ENCODE assay signal across 24 cellular contexts in the genomic region with DNA sequence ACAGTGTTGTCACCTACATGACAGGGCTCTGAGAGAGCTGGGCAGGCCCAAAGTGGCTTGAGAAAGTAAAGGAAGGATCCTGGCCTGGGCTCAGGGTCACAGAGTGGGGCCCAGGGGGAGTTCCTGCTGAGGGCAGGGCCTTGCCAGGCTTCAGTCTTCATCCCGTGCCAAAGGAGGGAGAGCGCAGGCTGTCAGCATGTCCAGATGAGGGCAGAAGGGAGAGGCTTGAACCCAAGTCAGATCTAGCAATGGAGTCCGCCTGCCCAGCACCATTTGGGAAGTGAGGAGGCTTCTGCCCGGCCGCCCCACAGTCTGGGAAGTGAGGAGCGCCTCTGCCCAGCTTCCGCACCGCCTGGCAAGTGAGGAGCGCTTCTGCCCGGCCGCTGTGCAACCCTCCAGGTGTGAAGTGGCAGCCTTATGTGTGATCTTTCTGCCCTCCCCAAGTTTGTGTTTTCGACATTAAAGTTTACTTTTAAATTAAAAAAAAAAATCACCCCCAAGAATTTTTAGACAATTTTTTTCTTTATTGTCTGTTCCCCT.
DNase-seq lines count a peak whose midpoint lies in the region; ATAC-seq and TF ChIP-seq lines count a peak whose summit lies in the region.
"Had no signal": no experiment of that assay in that cellular context is flagged by ENCODE, and none has a peak within 500 bp of the region (broad histone marks: within the 10 kb centered on the region; RNA-seq: fewer than 3 reads in every experiment).

No MANE protein-coding gene starts in this region.

- peak; percentile 10 for TF ChIP-seq CTCF in GM10266 (IDR thresholded peaks at IDR 0.05; ENCODE audit: control insufficient read depth, insufficient read depth, low read depth, missing control alignments)
- TF ChIP-seq CTCF in H9 (conservative IDR thresholded peaks at IDR 0.05), result peak; percentile 30; the same call in 1 of the 3 replicates

- H3T11ph ChIP-seq in H9 (ENCODE audit: low read length), result no peak overlapping the region

- H2BK15ac ChIP-seq in H9 (ENCODE audit: low read depth, low read length) (no peak overlapping the region), mesendoderm (replicated peaks; ENCODE audit: low read depth) (no peak overlapping the region)

- H4K8ac ChIP-seq in H9 (replicated peaks; ENCODE audit: insufficient read length, low read depth, low read length) (no peak overlapping the region), mesendoderm (ENCODE audit: low read depth, low read length) (no peak overlapping the region)

- no peaks in the 10 kb centered on the region for H3K23me2 ChIP-seq in H9 (ENCODE audit: insufficient read length, low read depth, low read length, poor library complexity, severe bottlenecking)

- no peak overlapping the region for H3K4me3 ChIP-seq in mesendoderm (ENCODE audit: low read length)
- H3K4me3 ChIP-seq: BLaER1, SJCRH30 had no signal

- H3K36me3 ChIP-seq in mesendoderm (ENCODE audit: control insufficient read depth, insufficient read depth, low read length), result no peaks in the 10 kb centered on the region
- H3K36me3 ChIP-seq: BLaER1, SJCRH30 had no signal

- DNase-seq in GM10266 (ENCODE audit: extremely low spot score) (no peak), H9 (peak; percentile 37), SK-MEL-5 (ENCODE audit: low read depth, low spot score) (peak; percentile 17), mesendoderm (peak; percentile 10), dedifferentiated amniotic fluid mesenchymal stem cell (ENCODE audit: extremely low spot score) (no peak)
- no peak for DNase-seq in activated CD4-positive, alpha-beta T cell treated with anti-CD3 and anti-CD28 coated beads, Interleukin-2, amount 50 U/mL, for 4 hours
- DNase-seq in activated T-cell treated with anti-CD3 and anti-CD28 coated beads, Interleukin-2, amount 50 U/mL, for 72 hours, result no peak
- DNase-seq: CD4-positive, alpha-beta T cell; COR-L47; DMS79; HCEC 1CT; KBM-7; MV-4-11; NCI-H1105 treated with DMSO at 0.1 percent for 48 hours; NCI-H2029 treated with DMSO at 0.1 percent for 48 hours; NCI-H2171; NCI-H345; NCI-H524; NCI-H82; OCI-M1; SJCRH30 had no signal

- H3K79me1 ChIP-seq in H9 (ENCODE audit: insufficient read depth, low read depth, low read length, poor library complexity, severe bottlenecking), result no peaks in the 10 kb centered on the region
- H3K79me1 ChIP-seq in mesendoderm (ENCODE audit: low read length), result no peaks in the 10 kb centered on the region

- no peaks in the 10 kb centered on the region for H3K9me3 Mint-ChIP-seq in H9
- H3K9me3 Mint-ChIP-seq in activated T-cell treated with anti-CD3 and anti-CD28 coated beads, Interleukin-2, amount 50 U/mL, for 72 hours, result no peaks in the 10 kb centered on the region
- H3K9me3 Mint-ChIP-seq: CD4-positive, alpha-beta T cell; T-helper 1 cell treated with Interleukin-12 subunit alpha and Interleukin-12 subunit beta and Interleukin-4 antibody, amounts not matched to agents 30 μg/mL and 1 μg/mL, for 36 hours had no signal

- H3K56ac ChIP-seq in H9 (ENCODE audit: insufficient read length, low read depth, low read length) (no peak overlapping the region), mesendoderm (ENCODE audit: low read length) (no peak overlapping the region)

- H3K4me1 Mint-ChIP-seq in H9, result peaks cover 3 to 7% of the 10 kb centered on the region in 2 experiments
- peaks cover 8% of the 10 kb centered on the region for H3K4me1 Mint-ChIP-seq in activated T-cell treated with anti-CD3 and anti-CD28 coated beads, Interleukin-2, amount 50 U/mL, for 72 hours (ENCODE audit: low read depth)

- in situ Hi-C loops in SK-MEL-5 (cut with HindIII; ENCODE audit: low pct_unique_long_range_greater_than_20kb, low sequenced_read_pairs), result no loop called here

- no peaks in the 10 kb centered on the region for H4K20me1 ChIP-seq in H9 (ENCODE audit: control insufficient read depth, insufficient read depth, insufficient read length)
- H4K20me1 ChIP-seq: BLaER1 had no signal

- H3K18ac ChIP-seq in H9 (ENCODE audit: insufficient read length, low read depth, low read length) (no peak overlapping the region), mesendoderm (ENCODE audit: low read length) (no peak overlapping the region)

- no peak overlapping the region for H2BK12ac ChIP-seq in H9 (ENCODE audit: insufficient read length, low read depth, low read length)

- no peak overlapping the region for H3K14ac ChIP-seq in H9 (ENCODE audit: insufficient read depth, low read length)

- H3K36me3 Mint-ChIP-seq in H9 (ENCODE audit: insufficient read depth in 1 of 3, low read depth in 3 of 3), result no peaks in the 10 kb centered on the region; a peak in 1 of 7 replicates
- H3K36me3 Mint-ChIP-seq in activated T-cell treated with anti-CD3 and anti-CD28 coated beads, Interleukin-2, amount 50 U/mL, for 72 hours (ENCODE audit: insufficient read depth in 2 of 2), result peaks cover 0 to 1% of the 10 kb centered on the region in 2 donors

- H3K4ac ChIP-seq in H9 (ENCODE audit: low read depth, low read length) (no peak overlapping the region), mesendoderm (ENCODE audit: low read depth, low read length) (no peak overlapping the region)

- H3K23ac ChIP-seq in H9 (ENCODE audit: insufficient read length, low read depth, low read length), result no peak overlapping the region
- H3K23ac ChIP-seq in mesendoderm (ENCODE audit: low read length), result no peak overlapping the region

- H3K27me3 ChIP-seq in H9 (ENCODE audit: insufficient read depth, low read length), result no peaks in the 10 kb centered on the region
- no peaks in the 10 kb centered on the region for H3K27me3 ChIP-seq in mesendoderm (ENCODE audit: insufficient read depth, low read length, poor library complexity)
- H3K27me3 ChIP-seq: BLaER1, SJCRH30 had no signal

- no peaks in the 10 kb centered on the region for H3K4me1 ChIP-seq in H9 (ENCODE audit: insufficient read depth, low read length)
- H3K4me1 ChIP-seq in mesendoderm (ENCODE audit: control insufficient read depth, low read depth, low read length), result no peaks in the 10 kb centered on the region
- H3K4me1 ChIP-seq: SJCRH30 had no signal

- no peak overlapping the region for H2AK5ac ChIP-seq in H9 (ENCODE audit: insufficient read length, low read length)
- H2AK5ac ChIP-seq in mesendoderm (ENCODE audit: low read length), result no peak overlapping the region

- no CpG with 5 or more reads among the region's 12 CpGs for WGBS in H9 (ENCODE audit: extremely low coverage, insufficient read length, low lambda C conversion rate)
- no CpG with 5 or more reads among the region's 12 CpGs for WGBS in mesendoderm (ENCODE audit: extremely low coverage, insufficient coverage, low lambda C conversion rate)

- H3K27ac ChIP-seq in H9 (ENCODE audit: insufficient read length, low read depth, low read length) (no peak overlapping the region), mesendoderm (ENCODE audit: low read depth, low read length) (no peak overlapping the region)
- H3K27ac ChIP-seq: BLaER1, HL-60, SJCRH30 had no signal

- no peak overlapping the region for H3K4me3 Mint-ChIP-seq in H9
- no peak overlapping the region for H3K4me3 Mint-ChIP-seq in activated T-cell treated with anti-CD3 and anti-CD28 coated beads, Interleukin-2, amount 50 U/mL, for 72 hours
- H3K4me3 Mint-ChIP-seq: CD4-positive, alpha-beta T cell; T-helper 1 cell treated with Interleukin-12 subunit alpha and Interleukin-12 subunit beta and Interleukin-4 antibody, amounts not matched to agents 30 μg/mL and 1 μg/mL, for 36 hours had no signal

- no peak for ATAC-seq in activated T-cell treated with anti-CD3 and anti-CD28 coated beads, Interleukin-2, amount 50 U/mL, for 72 hours (replicated peaks in 1 of 2)

- H3K79me2 ChIP-seq in H9 (ENCODE audit: insufficient read depth, low read length) (no peaks in the 10 kb centered on the region), mesendoderm (ENCODE audit: control insufficient read depth, insufficient read depth, low read length) (no peaks in the 10 kb centered on the region)

- H2AFZ ChIP-seq in H9 (ENCODE audit: low read length), result no peak overlapping the region

- H4K5ac ChIP-seq in H9 (ENCODE audit: insufficient read length, low read depth, low read length), result no peak overlapping the region
- H4K5ac ChIP-seq in mesendoderm (ENCODE audit: low read length), result no peak overlapping the region

- no peak overlapping the region for H3K27ac Mint-ChIP-seq in H9
- H3K27ac Mint-ChIP-seq in activated T-cell treated with anti-CD3 and anti-CD28 coated beads, Interleukin-2, amount 50 U/mL, for 72 hours, result no peak overlapping the region
- H3K27ac Mint-ChIP-seq: CD4-positive, alpha-beta T cell; T-helper 1 cell treated with Interleukin-12 subunit alpha and Interleukin-12 subunit beta and Interleukin-4 antibody, amounts not matched to agents 30 μg/mL and 1 μg/mL, for 36 hours had no signal

- H3K4me2 ChIP-seq in H9 (ENCODE audit: insufficient read depth, insufficient read length, low read length) (no peak overlapping the region), mesendoderm (ENCODE audit: low read length) (no peak overlapping the region)
- H3K4me2 ChIP-seq: BLaER1 had no signal

- no peak overlapping the region for H2BK5ac ChIP-seq in H9 (ENCODE audit: insufficient read length, low read length)
- no peak overlapping the region for H2BK5ac ChIP-seq in mesendoderm (ENCODE audit: low read length)

- H2BK120ac ChIP-seq in H9 (ENCODE audit: low read depth, low read length, poor library complexity, severe bottlenecking) (no peak overlapping the region), mesendoderm (ENCODE audit: low read depth, low read length) (no peak overlapping the region)

- H4K91ac ChIP-seq in H9 (ENCODE audit: insufficient read length, low read depth, low read length), result no peak overlapping the region

- H3K9me3 ChIP-seq in H9 (ENCODE audit: control insufficient read depth, low read depth, low read length), result no peaks in the 10 kb centered on the region
- H3K9me3 ChIP-seq: BLaER1, SJCRH30 had no signal

- no peak overlapping the region for H3K9ac ChIP-seq in H9 (ENCODE audit: extremely low read depth, insufficient read length, low read length)
- H3K9ac ChIP-seq in mesendoderm (ENCODE audit: low read length), result no peak overlapping the region
- H3K9ac ChIP-seq: BLaER1 had no signal

- no peak overlapping the region for H2BK20ac ChIP-seq in H9 (ENCODE audit: low read depth, low read length, poor library complexity, severe bottlenecking)

- H3K27me3 Mint-ChIP-seq in H9 (ENCODE audit: low read depth), result no peaks in the 10 kb centered on the region
- peaks cover 10% of the 10 kb centered on the region for H3K27me3 Mint-ChIP-seq in activated T-cell treated with anti-CD3 and anti-CD28 coated beads, Interleukin-2, amount 50 U/mL, for 72 hours (ENCODE audit: low read depth)
- H3K27me3 Mint-ChIP-seq: CD4-positive, alpha-beta T cell had no signal

Comparison
In these comparisons a context has a peak if more than half of its experiments do, and no peak if none do; other contexts are left out.
1. DNase-seq: peak in H9 (single experiment), SK-MEL-5 (single experiment) and mesendoderm (single experiment); none in GM10266 (single experiment), activated CD4-positive, alpha-beta T cell treated with anti-CD3 and anti-CD28 coated beads, Interleukin-2, amount 50 U/mL, for 4 hours (0 of 2), activated T-cell treated with anti-CD3 and anti-CD28 coated beads, Interleukin-2, amount 50 U/mL, for 72 hours (0 of 2) and dedifferentiated amniotic fluid mesenchymal stem cell (single experiment).